Comparison of ENCODE assay signal across 7 cellular contexts in the genomic region with DNA sequence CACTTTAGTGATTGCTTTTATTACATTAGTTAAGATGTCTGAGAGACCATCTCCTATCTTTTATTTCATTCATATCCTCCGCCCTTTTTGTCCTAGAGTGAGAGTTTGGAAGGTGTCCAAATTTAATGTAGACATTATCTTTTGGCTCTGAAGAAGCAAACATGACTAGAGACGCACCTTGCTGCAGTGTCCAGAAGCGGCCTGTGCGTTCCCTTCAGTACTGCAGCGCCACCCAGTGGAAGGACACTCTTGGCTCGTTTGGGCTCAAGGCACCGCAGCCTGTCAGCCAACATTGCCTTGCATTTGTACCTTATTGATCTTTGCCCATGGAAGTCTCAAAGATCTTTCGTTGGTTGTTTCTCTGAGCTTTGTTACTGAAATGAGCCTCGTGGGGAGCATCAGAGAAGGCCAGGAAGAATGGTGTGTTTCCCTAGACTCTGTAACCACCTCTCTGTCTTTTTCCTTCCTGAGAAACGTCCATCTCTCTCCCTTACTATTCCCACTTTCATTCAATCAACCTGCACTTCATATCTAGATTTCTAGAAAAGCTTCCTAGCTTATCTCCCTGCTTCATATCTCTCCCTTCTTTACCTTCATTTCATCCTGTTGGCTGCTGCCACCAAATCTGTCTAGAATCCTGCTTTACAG. TPM values are rescaled to one million over a fixed set of nuclear protein-coding genes. Genes with fewer than 3 reads are reported as not detected.
DNase-seq lines count a peak whose midpoint lies in the region; ATAC-seq and TF ChIP-seq lines count a peak whose summit lies in the region.

No MANE protein-coding gene starts in this region.

- peaks cover 89% of the 10 kb centered on the region for H3K36me3 Mint-ChIP-seq in stimulated activated memory B cell treated with anti-CD40 and anti-IgM and Interleukin-4, amounts not matched to agents 10 μg/mL and 1 μg/mL and 100 μg/mL, for 72 hours

- peaks cover 29% of the 10 kb centered on the region for H3K4me1 Mint-ChIP-seq in stimulated activated memory B cell treated with anti-CD40 and anti-IgM and Interleukin-4, amounts not matched to agents 10 μg/mL and 1 μg/mL and 100 μg/mL, for 72 hours

- TF ChIP-seq CTCF in GM12875 (IDR thresholded peaks at IDR 0.05; ENCODE audit: borderline replicate concordance, insufficient read depth, low read depth, low read length), result peak; percentile 66

- ATAC-seq in stimulated activated memory B cell treated with anti-CD40 and anti-IgM and Interleukin-4, amounts not matched to agents 10 μg/mL and 1 μg/mL and 100 μg/mL, for 72 hours, result peak; percentile 59
- ATAC-seq in GM21447 (IDR thresholded peaks at IDR 0.05; ENCODE audit: unreplicated experiment), result no peak

- H3K9me3 ChIP-seq in effector memory CD4-positive, alpha-beta T cell (ENCODE audit: control insufficient read depth, low read length), result no peaks in the 10 kb centered on the region

- H3K27me3 ChIP-seq in effector memory CD4-positive, alpha-beta T cell (replicated peaks; ENCODE audit: control insufficient read depth, insufficient read depth, low read length, poor library complexity, severe bottlenecking), result no peaks in the 10 kb centered on the region

- H3K4me3 Mint-ChIP-seq in stimulated activated memory B cell treated with anti-CD40 and anti-IgM and Interleukin-4, amounts not matched to agents 10 μg/mL and 1 μg/mL and 100 μg/mL, for 72 hours, result no peak overlapping the region

- H3K27ac Mint-ChIP-seq in stimulated activated memory B cell treated with anti-CD40 and anti-IgM and Interleukin-4, amounts not matched to agents 10 μg/mL and 1 μg/mL and 100 μg/mL, for 72 hours, result peak overlapping the region; percentile 4

- no peak overlapping the region for H3K27ac ChIP-seq in effector memory CD4-positive, alpha-beta T cell (ENCODE audit: insufficient read depth, low read length, poor library complexity, severe bottlenecking)

- peaks cover 4% of the 10 kb centered on the region for H3K4me1 ChIP-seq in effector memory CD4-positive, alpha-beta T cell (ENCODE audit: control insufficient read depth, insufficient read depth, low read length, poor library complexity, severe bottlenecking)

- no peak overlapping the region for H3K4me3 ChIP-seq in GM12875 (ENCODE audit: low read depth, low read length)
- H3K4me3 ChIP-seq in effector memory CD4-positive, alpha-beta T cell (ENCODE audit: insufficient read depth, low read depth, low read length, poor library complexity, severe bottlenecking), result no peak overlapping the region

- no peaks in the 10 kb centered on the region for H3K27me3 Mint-ChIP-seq in stimulated activated memory B cell treated with anti-CD40 and anti-IgM and Interleukin-4, amounts not matched to agents 10 μg/mL and 1 μg/mL and 100 μg/mL, for 72 hours

- H3K36me3 ChIP-seq in effector memory CD4-positive, alpha-beta T cell (ENCODE audit: control insufficient read depth, insufficient read depth, low read length), result peaks cover 53% of the 10 kb centered on the region

- peak; percentile 59 for DNase-seq in NCI-H2227 (lab: John Stamatoyannopoulos, UW; ENCODE audit: unreplicated experiment)
- DNase-seq in activated CD8-positive, alpha-beta memory T cell treated with anti-CD3 and anti-CD28 coated beads for 48 hours (ENCODE audit: low read depth in 2 of 3, low spot score in 2 of 3), result peak in 2 of 3 experiments; percentile 43 to 55
- DNase-seq in effector memory CD4-positive, alpha-beta T cell, result peak; percentile 37 to 43 (median 40)
- DNase-seq in mucosa of gallbladder (ENCODE audit: low spot score), result peak; percentile 84

- H3K9me3 Mint-ChIP-seq in stimulated activated memory B cell treated with anti-CD40 and anti-IgM and Interleukin-4, amounts not matched to agents 10 μg/mL and 1 μg/mL and 100 μg/mL, for 72 hours, result no peaks in the 10 kb centered on the region

RNA-seq across cellular contexts. Expression of gene CLCN1, which starts 10.4 kb away (rescaled TPM):
- 1.2 TPM for total RNA-seq in mucosa of gallbladder

RNA-seq across cellular contexts. Expression of gene CASP2, which starts 17.4 kb away (rescaled TPM):
- 38.7 TPM for total RNA-seq in mucosa of gallbladder

RNA-seq across cellular contexts. Expression of gene TMEM139, which starts 20.8 kb away (rescaled TPM):
- 47.8 TPM for total RNA-seq in mucosa of gallbladder

RNA-seq across cellular contexts. Expression of gene GSTK1, which starts 42.3 kb away (rescaled TPM):
- total RNA-seq in mucosa of gallbladder, result 252 TPM

RNA-seq across cellular contexts. Expression of gene FAM131B, which starts 57.0 kb away (rescaled TPM):
- 6.6 TPM for total RNA-seq in mucosa of gallbladder
